ENCODE assay signal across 17 cellular contexts in genomic region chr11:113201055-113201818, GRCh38.
DNase-seq lines count a peak whose midpoint lies in the region; ATAC-seq and TF ChIP-seq lines count a peak whose summit lies in the region.
"Had no signal": no experiment of that assay in that cellular context is flagged by ENCODE, and none has a peak within 500 bp of the region (broad histone marks: within the 10 kb centered on the region; RNA-seq: fewer than 3 reads in every experiment).

No MANE protein-coding gene starts in this region.

- H3K18ac ChIP-seq in H9 (ENCODE audit: insufficient read length, low read depth, low read length) (no peak overlapping the region), neuronal stem cell (ENCODE audit: low read length) (no peak overlapping the region)

- H2BK5ac ChIP-seq in H9 (ENCODE audit: insufficient read length, low read length): no peak overlapping the region
- H2BK5ac ChIP-seq in neuronal stem cell (ENCODE audit: low read length): no peak overlapping the region

- no peaks in the 10 kb centered on the region for H3K4me1 Mint-ChIP-seq in H9
- peaks cover 6% of the 10 kb centered on the region for H3K4me1 Mint-ChIP-seq in activated CD4-positive, alpha-beta memory T cell treated with anti-CD3 and anti-CD28 coated beads, Interleukin-2, amount 10 ng/mL, durations not matched to agents 7 days and 5 days
- H3K4me1 Mint-ChIP-seq: B cell had no signal

- H3K27me3 ChIP-seq in H9 (ENCODE audit: insufficient read depth, low read length): no peaks in the 10 kb centered on the region
- no peaks in the 10 kb centered on the region for H3K27me3 ChIP-seq in neuronal stem cell (ENCODE audit: control insufficient read depth in 3 of 3, insufficient read depth in 3 of 3, low read depth in 1 of 3, low read length in 3 of 3)
- H3K27me3 ChIP-seq: thyroid gland had no signal

- no peaks in the 10 kb centered on the region for H3K9me3 ChIP-seq in H9 (ENCODE audit: control insufficient read depth, low read depth, low read length)
- no peaks in the 10 kb centered on the region for H3K9me3 ChIP-seq in neuronal stem cell (replicated peaks in 1 of 2; ENCODE audit: control insufficient read depth in 2 of 2, insufficient read depth in 1 of 2, low read depth in 1 of 2, low read length in 2 of 2)
- H3K9me3 ChIP-seq: thyroid gland had no signal

- H4K5ac ChIP-seq in H9 (ENCODE audit: insufficient read length, low read depth, low read length): no peak overlapping the region

- H3K9me3 Mint-ChIP-seq in H9: no peaks in the 10 kb centered on the region
- no peaks in the 10 kb centered on the region for H3K9me3 Mint-ChIP-seq in activated CD4-positive, alpha-beta memory T cell treated with anti-CD3 and anti-CD28 coated beads, Interleukin-2, amount 10 ng/mL, durations not matched to agents 7 days and 5 days
- H3K9me3 Mint-ChIP-seq: dendritic cell treated with granulocyte-macrophage colony-stimulating factor and Interleukin-4, amounts not matched to agents 40 ng/mL and 50 ng/mL, for 4 days; T-helper 2 cell treated with Interferon-gamma antibody and Interleukin-4, amounts not matched to agents 5 μg/mL and 100 μg/mL, for 36 hours had no signal

- peak; percentile 36 for DNase-seq in H9
- DNase-seq in NCI-H2227 (lab: John Stamatoyannopoulos, UW; ENCODE audit: unreplicated experiment): peak; percentile 88
- peak; percentile 69 for DNase-seq in ecto neural progenitor cell (ENCODE audit: low spot score)
- peak; percentile 41 for DNase-seq in neuronal stem cell (ENCODE audit: low spot score)
- DNase-seq in GM19238 (ENCODE audit: insufficient read length, low spot score): no peak
- no peak for DNase-seq in activated CD4-positive, alpha-beta memory T cell treated with anti-CD3 and anti-CD28 coated beads, Interleukin-2, amount 10 ng/mL, durations not matched to agents 7 days and 5 days
- DNase-seq: activated CD4-positive, CD25-positive, alpha-beta regulatory T cell treated with anti-CD3 and anti-CD28 coated beads, Interleukin-2, amount 50 U/mL, for 72 hours; mesenchymal stem cell; MM.1S; NCI-H2171; SHP77 treated with DMSO at 0.1 percent for 48 hours; stimulated activated CD4-positive, alpha-beta T cell treated with anti-CD3 and anti-CD28 coated beads, Interleukin-4, amount 100 ng/mL, for 24 hours; thyroid gland had no signal

- no CpG with 5 or more reads among the region's 12 CpGs for WGBS in H9 (ENCODE audit: extremely low coverage, insufficient read length, low lambda C conversion rate)
- WGBS in neuronal stem cell (ENCODE audit: extremely low coverage in 2 of 2, insufficient read length in 2 of 2, insufficient replicate concordance in 1 of 2), 2 donors: no CpG with 5 or more reads among the region's 12 CpGs

- no peak overlapping the region for H2AFZ ChIP-seq in H9 (ENCODE audit: low read length)
- H2AFZ ChIP-seq in neuronal stem cell (ENCODE audit: low read length): no peak overlapping the region

- no peak overlapping the region for H3K14ac ChIP-seq in H9 (ENCODE audit: insufficient read depth, low read length)
- no peak overlapping the region for H3K14ac ChIP-seq in neuronal stem cell (ENCODE audit: low read length)

- no peak overlapping the region for H3K4me3 Mint-ChIP-seq in H9
- no peak overlapping the region for H3K4me3 Mint-ChIP-seq in activated CD4-positive, alpha-beta memory T cell treated with anti-CD3 and anti-CD28 coated beads, Interleukin-2, amount 10 ng/mL, durations not matched to agents 7 days and 5 days
- H3K4me3 Mint-ChIP-seq: B cell; dendritic cell treated with granulocyte-macrophage colony-stimulating factor and Interleukin-4, amounts not matched to agents 40 ng/mL and 50 ng/mL, for 4 days; T-helper 2 cell treated with Interferon-gamma antibody and Interleukin-4, amounts not matched to agents 5 μg/mL and 100 μg/mL, for 36 hours had no signal

- POLR2A ChIA-PET in activated CD4-positive, alpha-beta memory T cell treated with anti-CD3 and anti-CD28 coated beads, Interleukin-2, amount 10 ng/mL, durations not matched to agents 7 days and 5 days (lab: Charles Lee): no interaction called here

- no peaks in the 10 kb centered on the region for H3K36me3 ChIP-seq in neuronal stem cell (replicated peaks in 1 of 2; ENCODE audit: control insufficient read depth in 2 of 2, insufficient read depth in 2 of 2, low read length in 2 of 2)
- H3K36me3 ChIP-seq: thyroid gland had no signal

- H3K4me1 ChIP-seq in H9 (ENCODE audit: insufficient read depth, low read length): no peaks in the 10 kb centered on the region
- peaks cover 0 to 18% of the 10 kb centered on the region in 2 donors for H3K4me1 ChIP-seq in neuronal stem cell (ENCODE audit: control insufficient read depth in 2 of 2, insufficient read depth in 1 of 2, low read depth in 1 of 2, low read length in 2 of 2)
- H3K4me1 ChIP-seq: thyroid gland had no signal

- H4K8ac ChIP-seq in H9 (replicated peaks; ENCODE audit: insufficient read length, low read depth, low read length): no peak overlapping the region
- H4K8ac ChIP-seq in neuronal stem cell (ENCODE audit: low read depth, low read length): no peak overlapping the region

- no peaks in the 10 kb centered on the region for H4K20me1 ChIP-seq in H9 (ENCODE audit: control insufficient read depth, insufficient read depth, insufficient read length)

- H3K4ac ChIP-seq in H9 (ENCODE audit: low read depth, low read length) (no peak overlapping the region), neuronal stem cell (ENCODE audit: low read length) (no peak overlapping the region)

- H3K4me2 ChIP-seq in H9 (ENCODE audit: insufficient read depth, insufficient read length, low read length): no peak overlapping the region
- H3K4me2 ChIP-seq in neuronal stem cell (ENCODE audit: insufficient read depth, low read length, poor library complexity, severe bottlenecking): no peak overlapping the region

- no peak overlapping the region for H3K56ac ChIP-seq in H9 (ENCODE audit: insufficient read length, low read depth, low read length)

- H2BK120ac ChIP-seq in H9 (ENCODE audit: low read depth, low read length, poor library complexity, severe bottlenecking) (no peak overlapping the region), neuronal stem cell (ENCODE audit: low read depth, low read length) (no peak overlapping the region)

- ATAC-seq in HG03175 (IDR thresholded peaks at IDR 0.05; ENCODE audit: unreplicated experiment): no peak

- H3K27me3 Mint-ChIP-seq in H9 (ENCODE audit: low read depth): peaks cover 3% of the 10 kb centered on the region; the same call in 1 of the 2 replicates
- peaks cover 19% of the 10 kb centered on the region for H3K27me3 Mint-ChIP-seq in activated CD4-positive, alpha-beta memory T cell treated with anti-CD3 and anti-CD28 coated beads, Interleukin-2, amount 10 ng/mL, durations not matched to agents 7 days and 5 days

- H3K9ac ChIP-seq in H9 (ENCODE audit: extremely low read depth, insufficient read length, low read length) (no peak overlapping the region), neuronal stem cell (ENCODE audit: low read depth, low read length, poor library complexity) (no peak overlapping the region)

- no peak for TF ChIP-seq CTCF in H9 (conservative IDR thresholded peaks at IDR 0.05)

- H3K79me1 ChIP-seq in H9 (ENCODE audit: insufficient read depth, low read depth, low read length, poor library complexity, severe bottlenecking): no peaks in the 10 kb centered on the region
- no peaks in the 10 kb centered on the region for H3K79me1 ChIP-seq in neuronal stem cell (ENCODE audit: low read depth, low read length)

- H2BK12ac ChIP-seq in H9 (ENCODE audit: insufficient read length, low read depth, low read length) (no peak overlapping the region), neuronal stem cell (ENCODE audit: low read length) (no peak overlapping the region)

- no peak overlapping the region for H3K27ac Mint-ChIP-seq in H9
- H3K27ac Mint-ChIP-seq in activated CD4-positive, alpha-beta memory T cell treated with anti-CD3 and anti-CD28 coated beads, Interleukin-2, amount 10 ng/mL, durations not matched to agents 7 days and 5 days: no peak overlapping the region
- H3K27ac Mint-ChIP-seq: B cell; dendritic cell treated with granulocyte-macrophage colony-stimulating factor and Interleukin-4, amounts not matched to agents 40 ng/mL and 50 ng/mL, for 4 days; T-helper 2 cell treated with Interferon-gamma antibody and Interleukin-4, amounts not matched to agents 5 μg/mL and 100 μg/mL, for 36 hours had no signal

- H2BK20ac ChIP-seq in H9 (ENCODE audit: low read depth, low read length, poor library complexity, severe bottlenecking): no peak overlapping the region

- H2AK5ac ChIP-seq in H9 (ENCODE audit: insufficient read length, low read length) (no peak overlapping the region), neuronal stem cell (ENCODE audit: low read depth, low read length) (no peak overlapping the region)

- CTCF ChIA-PET in activated CD4-positive, alpha-beta memory T cell treated with anti-CD3 and anti-CD28 coated beads, Interleukin-2, amount 10 ng/mL, durations not matched to agents 7 days and 5 days (lab: Charles Lee): no interaction called here

- H3K79me2 ChIP-seq in H9 (ENCODE audit: insufficient read depth, low read length): no peaks in the 10 kb centered on the region

- H3K36me3 Mint-ChIP-seq in H9 (ENCODE audit: insufficient read depth in 1 of 3, low read depth in 3 of 3): peaks cover 0 to 1% (median 0%) of the 10 kb centered on the region in 3 experiments; a peak in 1 of 7 replicates
- no peaks in the 10 kb centered on the region for H3K36me3 Mint-ChIP-seq in activated CD4-positive, alpha-beta memory T cell treated with anti-CD3 and anti-CD28 coated beads, Interleukin-2, amount 10 ng/mL, durations not matched to agents 7 days and 5 days (ENCODE audit: low read depth)

- H3K4me3 ChIP-seq in neuronal stem cell (ENCODE audit: low read length in 2 of 2): no peak overlapping the region
- H3K4me3 ChIP-seq: thyroid gland had no signal

- no peaks in the 10 kb centered on the region for H3K23me2 ChIP-seq in H9 (ENCODE audit: insufficient read length, low read depth, low read length, poor library complexity, severe bottlenecking)

- H3K27ac ChIP-seq in H9 (ENCODE audit: insufficient read length, low read depth, low read length) (no peak overlapping the region), neuronal stem cell (replicated peaks; ENCODE audit: low read length) (no peak overlapping the region)
- H3K27ac ChIP-seq: thyroid gland had no signal

- no peak overlapping the region for H3T11ph ChIP-seq in H9 (ENCODE audit: low read length)

- H2BK15ac ChIP-seq in H9 (ENCODE audit: low read depth, low read length) (no peak overlapping the region), neuronal stem cell (ENCODE audit: low read length) (no peak overlapping the region)

- H3K23ac ChIP-seq in H9 (ENCODE audit: insufficient read length, low read depth, low read length) (no peak overlapping the region), neuronal stem cell (ENCODE audit: low read depth, low read length, poor library complexity) (no peak overlapping the region)

- no peak overlapping the region for H4K91ac ChIP-seq in H9 (ENCODE audit: insufficient read length, low read depth, low read length)
- no peak overlapping the region for H4K91ac ChIP-seq in neuronal stem cell (ENCODE audit: low read depth, low read length, poor library complexity)

Comparison
In these comparisons a context has a peak if more than half of its experiments do, and no peak if none do; other contexts are left out.
1. DNase-seq: peak in H9 (single experiment), NCI-H2227 (single experiment), ecto neural progenitor cell (single experiment) and neuronal stem cell (single experiment); none in GM19238 (single experiment) and activated CD4-positive, alpha-beta memory T cell treated with anti-CD3 and anti-CD28 coated beads, Interleukin-2, amount 10 ng/mL, durations not matched to agents 7 days and 5 days (single experiment).